In genomic region chr11:75241036-75241905, GRCh38 we compare ENCODE assay signal across 8 cellular contexts. TPM values are rescaled to one million over a fixed set of nuclear protein-coding genes. Genes with fewer than 3 reads are reported as not detected.
A peak's percentile ranks its signal among the peaks of the same experiment; 100 is the strongest.
DNase-seq lines count a peak whose midpoint lies in the region; ATAC-seq and TF ChIP-seq lines count a peak whose summit lies in the region.

No MANE protein-coding gene starts in this region.

- no peak for TF ChIP-seq POLR2A in prostate gland (IDR thresholded peaks at IDR 0.05)

- intact Hi-C loops in left cardiac atrium (cut with DNase I) = loop anchor here (5.0 to 10.0 kb wide), 3 partner anchors 34 to 316 kb away; no protein-coding TSS in a partner anchor
- intact Hi-C loops in prostate gland (cut with DNase I) = no loop called here
- intact Hi-C loops in upper lobe of right lung (cut with DNase I) = no loop called here

- H3K36me3 ChIP-seq in prostate gland (no peaks in the 10 kb centered on the region), upper lobe of right lung (no peaks in the 10 kb centered on the region)

- 3% methylated on average over 52 of the region's 140 CpGs for WGBS in prostate gland

- peak; percentile 83 for DNase-seq in EH (ENCODE audit: low read depth)
- DNase-seq in GOT3 (lab: John Stamatoyannopoulos, UW) = peak; percentile 95
- DNase-seq in LoVo (ENCODE audit: low spot score) = peak; percentile 88
- DNase-seq in SKM-1 treated with dmso at 0.1 percent for 144 hours (lab: John Stamatoyannopoulos, UW; ENCODE audit: unreplicated experiment) = peak; percentile 65
- peak; percentile 90 for DNase-seq in activated naive CD8-positive, alpha-beta T cell treated with anti-CD3 and anti-CD28 coated beads, Interleukin-2, amount 50 U/mL, for 24 hours
- DNase-seq in left cardiac atrium = peak; percentile 85
- DNase-seq in prostate gland (ENCODE audit: low spot score) = peak; percentile 68
- peak; percentile 93 for DNase-seq in upper lobe of right lung

- H3K4me1 ChIP-seq in prostate gland (replicated peaks) = peaks cover 4% of the 10 kb centered on the region
- peaks cover 5% of the 10 kb centered on the region for H3K4me1 ChIP-seq in upper lobe of right lung

- TF ChIP-seq CTCF in prostate gland (IDR thresholded peaks at IDR 0.05) (peak; percentile 58 to 99 (median 90)), upper lobe of right lung (IDR thresholded peaks at IDR 0.05) (peak; percentile 65)

- H3K36me3 Mint-ChIP-seq in activated naive CD8-positive, alpha-beta T cell treated with anti-CD3 and anti-CD28 coated beads, Interleukin-2, amount 50 U/mL, for 24 hours (ENCODE audit: low read depth) = no peaks in the 10 kb centered on the region

- peak; percentile 86 for ATAC-seq in activated naive CD8-positive, alpha-beta T cell treated with anti-CD3 and anti-CD28 coated beads, Interleukin-2, amount 50 U/mL, for 24 hours
- peak; percentile 93 to 95 for ATAC-seq in left cardiac atrium
- ATAC-seq in upper lobe of right lung = peak; percentile 98

- H3K9me3 ChIP-seq in prostate gland (no peaks in the 10 kb centered on the region), upper lobe of right lung (no peaks in the 10 kb centered on the region)

- peaks cover 10% of the 10 kb centered on the region for H3K4me1 Mint-ChIP-seq in activated naive CD8-positive, alpha-beta T cell treated with anti-CD3 and anti-CD28 coated beads, Interleukin-2, amount 50 U/mL, for 24 hours

- peak overlapping the region; percentile 70 for H3K4me3 Mint-ChIP-seq in activated naive CD8-positive, alpha-beta T cell treated with anti-CD3 and anti-CD28 coated beads, Interleukin-2, amount 50 U/mL, for 24 hours

- H3K27ac ChIP-seq in prostate gland (no peak overlapping the region), upper lobe of right lung (no peak overlapping the region)

- H3K9me3 Mint-ChIP-seq in activated naive CD8-positive, alpha-beta T cell treated with anti-CD3 and anti-CD28 coated beads, Interleukin-2, amount 50 U/mL, for 24 hours = no peaks in the 10 kb centered on the region

- H3K27me3 ChIP-seq in prostate gland (replicated peaks; ENCODE audit: insufficient read depth) (peaks cover 2% of the 10 kb centered on the region), upper lobe of right lung (peaks cover 44% of the 10 kb centered on the region)

- H3K4me3 ChIP-seq in prostate gland (peak overlapping the region; percentile 27 to 41), upper lobe of right lung (peak overlapping the region; percentile 36)

- peaks cover 44% of the 10 kb centered on the region for H3K27me3 Mint-ChIP-seq in activated naive CD8-positive, alpha-beta T cell treated with anti-CD3 and anti-CD28 coated beads, Interleukin-2, amount 50 U/mL, for 24 hours

- no peak overlapping the region for H3K27ac Mint-ChIP-seq in activated naive CD8-positive, alpha-beta T cell treated with anti-CD3 and anti-CD28 coated beads, Interleukin-2, amount 50 U/mL, for 24 hours

RNA-seq across cellular contexts. Expression of gene TPBGL, which starts 0.7 kb away (rescaled TPM):
- under 1 TPM; 0.21 to 0.42 TPM for total RNA-seq in left cardiac atrium
- total RNA-seq in prostate gland = 1 to 10 TPM in 1 of 2 donors, under 1 TPM in 1; 0.68 to 8.3 TPM
- 0.64 TPM for total RNA-seq in upper lobe of right lung

Comparison
In these comparisons a context has a peak if more than half of its experiments do, and no peak if none do; other contexts are left out.
1. intact Hi-C loops: an anchor here in left cardiac atrium (5.0 to 10.0 kb wide); none called in prostate gland and upper lobe of right lung.